ENCODE assay signal across 19 cellular contexts in the genomic region with DNA sequence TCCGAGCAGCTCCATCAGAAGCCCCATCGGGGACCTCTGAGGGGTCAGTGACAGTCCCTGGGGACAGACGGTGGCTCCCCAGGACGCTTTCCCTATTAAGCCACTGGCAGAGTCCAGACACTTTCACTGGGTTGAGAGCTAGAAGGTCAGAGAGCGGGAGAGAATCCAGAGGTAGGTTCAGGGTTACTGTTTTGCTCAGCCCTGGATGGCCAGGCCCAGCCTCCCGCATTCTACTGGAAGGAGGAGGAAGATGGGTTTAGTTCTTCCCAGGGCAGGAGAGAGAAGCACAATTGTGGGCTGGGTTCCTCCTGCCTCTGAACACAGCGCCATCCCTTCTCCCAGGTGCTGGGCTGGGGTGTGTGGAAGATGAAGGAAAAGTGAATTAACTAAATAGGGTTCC.
"Had no signal": no experiment of that assay in that cellular context is flagged by ENCODE, and none has a peak within 500 bp of the region (broad histone marks: within the 10 kb centered on the region; RNA-seq: fewer than 3 reads in every experiment).

No MANE protein-coding gene starts in this region.

- ATAC-seq: activated CD8-positive, alpha-beta memory T cell treated with anti-CD3 and anti-CD28 coated beads, Interleukin-2, amount 10 ng/mL, durations not matched to agents 7 days and 5 days; activated naive CD8-positive, alpha-beta T cell treated with anti-CD3 and anti-CD28 coated beads, Interleukin-2, amount 50 U/mL, for 24 hours; naive thymus-derived CD4-positive, alpha-beta T cell had no signal

- H3K4me3 Mint-ChIP-seq: activated CD4-positive, alpha-beta memory T cell treated with anti-CD3 and anti-CD28 coated beads for 36 hours; activated CD8-positive, alpha-beta memory T cell treated with anti-CD3 and anti-CD28 coated beads, Interleukin-2, amount 10 ng/mL, durations not matched to agents 7 days and 5 days; activated naive CD4-positive, alpha-beta T cell treated with anti-CD3 and anti-CD28 coated beads for 36 hours; activated naive CD8-positive, alpha-beta T cell treated with anti-CD3 and anti-CD28 coated beads, Interleukin-2, amount 50 U/mL, for 24 hours; naive thymus-derived CD4-positive, alpha-beta T cell had no signal

- H3K27ac Mint-ChIP-seq: activated CD4-positive, alpha-beta memory T cell treated with anti-CD3 and anti-CD28 coated beads for 36 hours; activated CD8-positive, alpha-beta memory T cell treated with anti-CD3 and anti-CD28 coated beads, Interleukin-2, amount 10 ng/mL, durations not matched to agents 7 days and 5 days; activated naive CD4-positive, alpha-beta T cell treated with anti-CD3 and anti-CD28 coated beads for 36 hours; activated naive CD8-positive, alpha-beta T cell treated with anti-CD3 and anti-CD28 coated beads, Interleukin-2, amount 50 U/mL, for 24 hours; activated T-helper 2 cell treated with anti-CD3 and anti-CD28 coated beads, Interferon-gamma antibody, Interleukin-2, Interleukin-4, amounts not matched to agents 10 μg/mL and 5 μg/mL and 100 μg/mL, durations not matched to agents 14 hours and 24 hours and 36 hours; naive thymus-derived CD4-positive, alpha-beta T cell had no signal

- H3K9me3 Mint-ChIP-seq: activated CD4-positive, alpha-beta memory T cell treated with anti-CD3 and anti-CD28 coated beads for 36 hours; activated naive CD4-positive, alpha-beta T cell treated with anti-CD3 and anti-CD28 coated beads for 36 hours; activated naive CD8-positive, alpha-beta T cell treated with anti-CD3 and anti-CD28 coated beads, Interleukin-2, amount 50 U/mL, for 24 hours; activated T-helper 2 cell treated with anti-CD3 and anti-CD28 coated beads, Interferon-gamma antibody, Interleukin-2, Interleukin-4, amounts not matched to agents 10 μg/mL and 5 μg/mL and 100 μg/mL, durations not matched to agents 14 hours and 24 hours and 36 hours had no signal

- H3K27ac ChIP-seq: dorsolateral prefrontal cortex, VCaP had no signal

- DNase-seq: activated CD4-positive, alpha-beta memory T cell treated with anti-CD3 and anti-CD28 coated beads for 36 hours; activated CD8-positive, alpha-beta memory T cell treated with anti-CD3 and anti-CD28 coated beads, Interleukin-2, amount 10 ng/mL, durations not matched to agents 7 days and 5 days; activated naive CD4-positive, alpha-beta T cell treated with anti-CD3 and anti-CD28 coated beads for 36 hours; activated naive CD8-positive, alpha-beta T cell treated with anti-CD3 and anti-CD28 coated beads, Interleukin-2, amount 50 U/mL, for 24 hours; activated T-cell treated with anti-CD3 and anti-CD28 coated beads, Interleukin-2, amount 50 U/mL, for 1 hour; aorta; dorsolateral prefrontal cortex; erythroblast; islet precursor cell; midbrain; naive thymus-derived CD4-positive, alpha-beta T cell; nucleus accumbens; stimulated activated CD4-positive, alpha-beta T cell treated with anti-CD3 and anti-CD28 coated beads, Interleukin-15, amount 100 ng/mL, for 24 hours; stimulated activated CD4-positive, alpha-beta T cell treated with anti-CD3 and anti-CD28 coated beads, Interleukin-4, amount 100 ng/mL, for 1 hour; stimulated activated naive CD4-positive, alpha-beta T cell; T-helper 1 cell had no signal

- H3K36me3 Mint-ChIP-seq: activated CD4-positive, alpha-beta memory T cell treated with anti-CD3 and anti-CD28 coated beads for 36 hours; activated CD8-positive, alpha-beta memory T cell treated with anti-CD3 and anti-CD28 coated beads, Interleukin-2, amount 10 ng/mL, durations not matched to agents 7 days and 5 days had no signal

- FAIRE-seq: bronchial epithelial cell had no signal
